Comparison of ENCODE assay signal across 8 cellular contexts in genomic region chr10:49761789-49762565, GRCh38. TPM values are rescaled to one million over a fixed set of nuclear protein-coding genes. Genes with fewer than 3 reads are reported as not detected.
A peak's percentile ranks its signal among the peaks of the same experiment; 100 is the strongest.
DNase-seq lines count a peak whose midpoint lies in the region; ATAC-seq and TF ChIP-seq lines count a peak whose summit lies in the region.

TSS of gene OGDHL (minus strand) at chr10:49762323. CDS start at chr10:49758592, 3,731 bp downstream.

- TF ChIP-seq POLR2A in tibial nerve (IDR thresholded peaks at IDR 0.05), result no peak

- no CpG with 5 or more reads among the region's 81 CpGs for WGBS in trophoblast cell (ENCODE audit: extremely low coverage, insufficient coverage, insufficient read length)
- WGBS in tibial nerve, 2 donors, result 2 to 4% methylated on average over 24 to 45 of the region's 81 CpGs

- H3K23ac ChIP-seq in trophoblast cell (ENCODE audit: low read length), result no peak within 1 kb of the TSS

- H3K9ac ChIP-seq in trophoblast cell (ENCODE audit: low read length), result peak within 1 kb of the TSS; percentile 18

- H4K8ac ChIP-seq in trophoblast cell (ENCODE audit: low read depth, low read length), result peak within 1 kb of the TSS; percentile 89

- no peak for TF ChIP-seq EP300 in tibial nerve (IDR thresholded peaks at IDR 0.05)

- peak within 1 kb of the TSS; percentile 87 for H3K4me3 ChIP-seq in trophoblast cell (ENCODE audit: low read depth, low read length)
- peak within 1 kb of the TSS in 2 of 4 donors; percentile 35 to 52 for H3K4me3 ChIP-seq in tibial nerve

- H2AK5ac ChIP-seq in trophoblast cell (ENCODE audit: low read length), result peak within 1 kb of the TSS; percentile 25

- peaks cover 0 to 2% of the 10 kb centered on the region in 2 experiments for H3K36me3 ChIP-seq in trophoblast cell (ENCODE audit: control insufficient read depth in 1 of 2, insufficient read depth in 2 of 2, low read length in 2 of 2)
- H3K36me3 ChIP-seq in tibial nerve, result no peaks in the 10 kb centered on the region

- DNase-seq in AG20443 (ENCODE audit: low spot score) (peak; percentile 87), NOMO-1 treated with DMSO at 0.1 percent for 48 hours (lab: John Stamatoyannopoulos, UW; ENCODE audit: unreplicated experiment) (peak; percentile 48), Right ventricle myocardium superior (peak; percentile 67), trophoblast cell (peak in 1 of 2 donors; percentile 50), tibial nerve (ENCODE audit: low spot score in 2 of 2) (no peak)
- DNase-seq in activated naive CD8-positive, alpha-beta T cell treated with anti-CD3 and anti-CD28 coated beads, Interleukin-2, amount 50 U/mL, for 16 hours (ENCODE audit: low read depth, low spot score), result peak; percentile 14

- peak within 1 kb of the TSS; percentile 94 for H3K14ac ChIP-seq in trophoblast cell (ENCODE audit: low read length)

- TF ChIP-seq CTCF in tibial nerve (IDR thresholded peaks at IDR 0.05), result no peak

- H2BK5ac ChIP-seq in trophoblast cell (ENCODE audit: low read depth, low read length, poor library complexity), result peak within 1 kb of the TSS; percentile 39

- H3K4ac ChIP-seq in trophoblast cell (ENCODE audit: low read depth, low read length), result peak within 1 kb of the TSS; percentile 42

- intact Hi-C loops in Right ventricle myocardium superior (cut with DNase I), result no loop called here

- H3K79me2 ChIP-seq in trophoblast cell (ENCODE audit: control insufficient read depth, insufficient read depth, low read length, poor library complexity), result peaks cover 3% of the 10 kb centered on the region

- peak within 1 kb of the TSS; percentile 73 for H4K12ac ChIP-seq in trophoblast cell (ENCODE audit: low read depth, low read length)

- H2BK120ac ChIP-seq in trophoblast cell (ENCODE audit: insufficient read depth, low read length, poor library complexity), result peak within 1 kb of the TSS; percentile 93

- peak within 1 kb of the TSS; percentile 88 for H3K4me2 ChIP-seq in trophoblast cell (ENCODE audit: low read length)

- H3K4me1 ChIP-seq in trophoblast cell (ENCODE audit: control insufficient read depth in 1 of 2, insufficient read depth in 2 of 2, low read length in 2 of 2), result peaks cover 5 to 7% of the 10 kb centered on the region in 2 experiments
- peaks cover 0 to 13% (median 0%) of the 10 kb centered on the region in 4 donors for H3K4me1 ChIP-seq in tibial nerve

- H3K9me3 ChIP-seq in trophoblast cell (ENCODE audit: insufficient read depth, low read depth, low read length), result no peaks in the 10 kb centered on the region
- H3K9me3 ChIP-seq in tibial nerve, result peaks cover 0 to 9% (median 0%) of the 10 kb centered on the region in 4 donors

- ATAC-seq in GM18517 (IDR thresholded peaks at IDR 0.05; ENCODE audit: unreplicated experiment), result peak; percentile 58
- peak; percentile 84 for ATAC-seq in HG03342 (IDR thresholded peaks at IDR 0.05; ENCODE audit: unreplicated experiment)
- ATAC-seq in Right ventricle myocardium superior (ENCODE audit: poor library complexity), result peak; percentile 89

- no peaks in the 10 kb centered on the region for H3K27me3 ChIP-seq in trophoblast cell (ENCODE audit: insufficient read depth, low read length)
- peaks cover 0 to 52% of the 10 kb centered on the region in 2 donors for H3K27me3 ChIP-seq in tibial nerve

- H2BK12ac ChIP-seq in trophoblast cell (ENCODE audit: low read length), result no peak within 1 kb of the TSS

- H3K18ac ChIP-seq in trophoblast cell (ENCODE audit: low read length), result peak within 1 kb of the TSS; percentile 97

- H2AFZ ChIP-seq in trophoblast cell (ENCODE audit: insufficient read depth, low read length, poor library complexity), result peak within 1 kb of the TSS; percentile 90

- peaks cover 7% of the 10 kb centered on the region for H3K79me1 ChIP-seq in trophoblast cell (ENCODE audit: low read length)

- peak within 1 kb of the TSS; percentile 14 for H3K27ac ChIP-seq in trophoblast cell (ENCODE audit: low read depth, low read length)
- no peak within 1 kb of the TSS for H3K27ac ChIP-seq in tibial nerve

- peak within 1 kb of the TSS; percentile 76 for H4K91ac ChIP-seq in trophoblast cell (ENCODE audit: low read depth, low read length)

RNA-seq across cellular contexts. Expression of gene OGDHL, which starts in this region (rescaled TPM):
- total RNA-seq in Right ventricle myocardium superior (1.8 TPM), tibial nerve (not detected)
- polyA plus RNA-seq in trophoblast cell (2013), result 6.8 and 6.9 TPM in 2 replicates

Comparison
In these comparisons a context has a peak if more than half of its experiments do, and no peak if none do; other contexts are left out.
1. DNase-seq: peak in AG20443 (single experiment), NOMO-1 treated with DMSO at 0.1 percent for 48 hours (single experiment), activated naive CD8-positive, alpha-beta T cell treated with anti-CD3 and anti-CD28 coated beads, Interleukin-2, amount 50 U/mL, for 16 hours (single experiment) and Right ventricle myocardium superior (single experiment); none in tibial nerve (0 of 2).
2. Peak in every context shown above with its lines, with median percentiles within 50 percentile points of each other: ATAC-seq.